23 cellular contexts compared by ENCODE assay signal in genomic region chr4:85808864-85809263, GRCh38.
DNase-seq lines count a peak whose midpoint lies in the region; ATAC-seq and TF ChIP-seq lines count a peak whose summit lies in the region.
"Had no signal": no experiment of that assay in that cellular context is flagged by ENCODE, and none has a peak within 500 bp of the region (broad histone marks: within the 10 kb centered on the region; RNA-seq: fewer than 3 reads in every experiment).

No MANE protein-coding gene starts in this region.

- H3F3A ChIP-seq in GM23248 (ENCODE audit: insufficient read depth): peaks cover 19% of the 10 kb centered on the region; the same call in 1 of the 2 replicates

- no peak overlapping the region for H3K4me3 Mint-ChIP-seq in nephron progenitor cell
- no peak overlapping the region for H3K4me3 Mint-ChIP-seq in stimulated activated effector memory CD8-positive, alpha-beta T cell treated with anti-CD3 and anti-CD28 coated beads, Interleukin-12 subunit alpha, Interleukin-12 subunit beta, amount 100 ng/mL, for 72 hours
- no peak overlapping the region for H3K4me3 Mint-ChIP-seq in activated T-helper 2 cell treated with anti-CD3 and anti-CD28 coated beads, Interferon-gamma antibody, Interleukin-2, Interleukin-4, amounts not matched to agents 10 μg/mL and 5 μg/mL and 100 μg/mL, durations not matched to agents 14 hours and 24 hours and 36 hours (ENCODE audit: low read depth)
- H3K4me3 Mint-ChIP-seq: CD4-positive, CD25-positive, alpha-beta regulatory T cell had no signal

- peak overlapping the region; percentile 55 for H3K27ac Mint-ChIP-seq in nephron progenitor cell
- H3K27ac Mint-ChIP-seq in stimulated activated effector memory CD8-positive, alpha-beta T cell treated with anti-CD3 and anti-CD28 coated beads, Interleukin-12 subunit alpha, Interleukin-12 subunit beta, amount 100 ng/mL, for 72 hours: no peak overlapping the region
- H3K27ac Mint-ChIP-seq in activated T-helper 2 cell treated with anti-CD3 and anti-CD28 coated beads, Interferon-gamma antibody, Interleukin-2, Interleukin-4, amounts not matched to agents 10 μg/mL and 5 μg/mL and 100 μg/mL, durations not matched to agents 14 hours and 24 hours and 36 hours: no peak overlapping the region
- H3K27ac Mint-ChIP-seq: CD4-positive, CD25-positive, alpha-beta regulatory T cell had no signal

- H3K4me1 ChIP-seq in ACC112 (ENCODE audit: control insufficient read depth, insufficient read depth, low read length, unreplicated experiment) (peaks cover 46% of the 10 kb centered on the region), GM23248 (ENCODE audit: insufficient read depth) (peaks cover 37% of the 10 kb centered on the region), adipocyte (ENCODE audit: control insufficient read depth, insufficient read depth, low read length) (peaks cover 41% of the 10 kb centered on the region)

- peaks cover 3% of the 10 kb centered on the region for H3K27me3 Mint-ChIP-seq in nephron progenitor cell (ENCODE audit: low read depth, poor library complexity)
- H3K27me3 Mint-ChIP-seq in activated T-helper 2 cell treated with anti-CD3 and anti-CD28 coated beads, Interferon-gamma antibody, Interleukin-2, Interleukin-4, amounts not matched to agents 10 μg/mL and 5 μg/mL and 100 μg/mL, durations not matched to agents 14 hours and 24 hours and 36 hours (ENCODE audit: low read depth): no peaks in the 10 kb centered on the region
- H3K27me3 Mint-ChIP-seq: CD4-positive, CD25-positive, alpha-beta regulatory T cell had no signal

- peaks cover 3% of the 10 kb centered on the region for H3K36me3 Mint-ChIP-seq in nephron progenitor cell (ENCODE audit: low read depth)
- H3K36me3 Mint-ChIP-seq in stimulated activated effector memory CD8-positive, alpha-beta T cell treated with anti-CD3 and anti-CD28 coated beads, Interleukin-12 subunit alpha, Interleukin-12 subunit beta, amount 100 ng/mL, for 72 hours: no peaks in the 10 kb centered on the region
- H3K36me3 Mint-ChIP-seq in activated T-helper 2 cell treated with anti-CD3 and anti-CD28 coated beads, Interferon-gamma antibody, Interleukin-2, Interleukin-4, amounts not matched to agents 10 μg/mL and 5 μg/mL and 100 μg/mL, durations not matched to agents 14 hours and 24 hours and 36 hours (ENCODE audit: low read depth): no peaks in the 10 kb centered on the region
- H3K36me3 Mint-ChIP-seq: CD4-positive, CD25-positive, alpha-beta regulatory T cell had no signal

- H3K9me2 ChIP-seq in GM23248 (ENCODE audit: insufficient read depth): no peaks in the 10 kb centered on the region
- H3K9me2 ChIP-seq: SK-N-SH had no signal

- no peak overlapping the region for H2AFZ ChIP-seq in ACC112 (ENCODE audit: low read length, unreplicated experiment)
- no peak overlapping the region for H2AFZ ChIP-seq in GM23248

- no peaks in the 10 kb centered on the region for H4K20me1 ChIP-seq in GM23248 (ENCODE audit: insufficient read depth)

- H3K9me3 ChIP-seq in GM23248 (ENCODE audit: low read depth) (no peaks in the 10 kb centered on the region), adipocyte (ENCODE audit: control insufficient read depth, low read length) (no peaks in the 10 kb centered on the region)
- H3K9me3 ChIP-seq: A549, MG63, SK-N-SH had no signal

- H3K4me2 ChIP-seq in GM23248 (ENCODE audit: unreplicated experiment): peak overlapping the region; percentile 57
- H3K4me2 ChIP-seq: A549, SK-N-SH had no signal

- H3K27me3 ChIP-seq in ACC112 (ENCODE audit: insufficient read depth, low read length) (no peaks in the 10 kb centered on the region), GM23248 (replicated peaks; ENCODE audit: insufficient read depth) (no peaks in the 10 kb centered on the region), adipocyte (replicated peaks; ENCODE audit: control insufficient read depth, insufficient read depth, low read length) (no peaks in the 10 kb centered on the region)
- H3K27me3 ChIP-seq: MG63 had no signal

- H3K4me3 ChIP-seq in ACC112 (ENCODE audit: low read depth, low read length): no peak overlapping the region
- H3K4me3 ChIP-seq in GM23248: no peak overlapping the region
- no peak overlapping the region for H3K4me3 ChIP-seq in adipocyte (ENCODE audit: low read length)
- H3K4me3 ChIP-seq: A549, K562, MG63 had no signal

- H3K36me3 ChIP-seq in ACC112 (ENCODE audit: insufficient read depth, low read length) (0 out of 2 replicates have a peak, but pooled peaks cover 8% of the 10 kb centered on the region), GM23248 (ENCODE audit: low read depth) (no peaks in the 10 kb centered on the region), adipocyte (ENCODE audit: control insufficient read depth, insufficient read depth, low read length, severe bottlenecking) (no peaks in the 10 kb centered on the region)
- H3K36me3 ChIP-seq: MG63 had no signal

- H3K9me3 Mint-ChIP-seq in nephron progenitor cell: no peaks in the 10 kb centered on the region
- H3K9me3 Mint-ChIP-seq in stimulated activated effector memory CD8-positive, alpha-beta T cell treated with anti-CD3 and anti-CD28 coated beads, Interleukin-12 subunit alpha, Interleukin-12 subunit beta, amount 100 ng/mL, for 72 hours: no peaks in the 10 kb centered on the region
- H3K9me3 Mint-ChIP-seq in activated T-helper 2 cell treated with anti-CD3 and anti-CD28 coated beads, Interferon-gamma antibody, Interleukin-2, Interleukin-4, amounts not matched to agents 10 μg/mL and 5 μg/mL and 100 μg/mL, durations not matched to agents 14 hours and 24 hours and 36 hours: no peaks in the 10 kb centered on the region

- H3K79me2 ChIP-seq in ACC112 (ENCODE audit: control insufficient read depth, insufficient read depth, low read length, unreplicated experiment) (peaks cover 56% of the 10 kb centered on the region), GM23248 (ENCODE audit: insufficient read depth) (peaks cover 90% of the 10 kb centered on the region)

- intact Hi-C loops in activated T-helper 2 cell treated with anti-CD3 and anti-CD28 coated beads, Interferon-gamma antibody, Interleukin-2, Interleukin-4, amounts not matched to agents 10 μg/mL and 5 μg/mL and 100 μg/mL, durations not matched to agents 14 hours and 24 hours and 36 hours (cut with micrococcal nuclease): no loop called here

- TF ChIP-seq CTCF in nephron progenitor cell (IDR thresholded peaks at IDR 0.05): no peak

- no peak overlapping the region for H3K9ac ChIP-seq in GM23248
- peak overlapping the region; percentile 74 for H3K9ac ChIP-seq in adipocyte (ENCODE audit: low read length)
- H3K9ac ChIP-seq: SK-N-SH had no signal

- peaks cover 45% of the 10 kb centered on the region for H3K4me1 Mint-ChIP-seq in nephron progenitor cell
- no peaks in the 10 kb centered on the region for H3K4me1 Mint-ChIP-seq in stimulated activated effector memory CD8-positive, alpha-beta T cell treated with anti-CD3 and anti-CD28 coated beads, Interleukin-12 subunit alpha, Interleukin-12 subunit beta, amount 100 ng/mL, for 72 hours
- no peaks in the 10 kb centered on the region for H3K4me1 Mint-ChIP-seq in activated T-helper 2 cell treated with anti-CD3 and anti-CD28 coated beads, Interferon-gamma antibody, Interleukin-2, Interleukin-4, amounts not matched to agents 10 μg/mL and 5 μg/mL and 100 μg/mL, durations not matched to agents 14 hours and 24 hours and 36 hours (ENCODE audit: low read depth)
- H3K4me1 Mint-ChIP-seq: CD4-positive, CD25-positive, alpha-beta regulatory T cell had no signal

- ATAC-seq in GM19455 (IDR thresholded peaks at IDR 0.05; ENCODE audit: unreplicated experiment): no peak
- ATAC-seq in stimulated activated effector memory CD8-positive, alpha-beta T cell treated with anti-CD3 and anti-CD28 coated beads, Interleukin-12 subunit alpha, Interleukin-12 subunit beta, amount 100 ng/mL, for 72 hours: no peak
- ATAC-seq: A549, K562, Panc1 had no signal

- peak overlapping the region; percentile 94 for H3K27ac ChIP-seq in ACC112 (ENCODE audit: low read depth, low read length)
- H3K27ac ChIP-seq in GM23248: peak overlapping the region; percentile 64; the same call in 1 of the 2 replicates
- H3K27ac ChIP-seq: A549 had no signal

- in situ Hi-C loops in GM23248 (cut with MboI): loop anchor here (25.0 kb wide), 1 partner anchor 403 kb away; no protein-coding TSS in a partner anchor

- DNase-seq in GM23248 (no peak), adipocyte (ENCODE audit: low read depth) (no peak), nephron progenitor cell (no peak)
- no peak for DNase-seq in stimulated activated CD4-positive, alpha-beta T cell treated with anti-CD3 and anti-CD28 coated beads, Interleukin-4, amount 100 ng/mL, for 4 hours
- DNase-seq in stimulated activated effector memory CD8-positive, alpha-beta T cell treated with anti-CD3 and anti-CD28 coated beads, Interleukin-12 subunit alpha, Interleukin-12 subunit beta, amount 100 ng/mL, for 72 hours (ENCODE audit: low spot score in 2 of 2): no peak
- DNase-seq in activated T-helper 2 cell treated with anti-CD3 and anti-CD28 coated beads, Interferon-gamma antibody, Interleukin-2, Interleukin-4, amounts not matched to agents 10 μg/mL and 5 μg/mL and 100 μg/mL, durations not matched to agents 14 hours and 24 hours and 36 hours (ENCODE audit: low spot score): no peak
- DNase-seq: CD4-positive, CD25-positive, alpha-beta regulatory T cell; DMS79 treated with DMSO at 0.1 percent for 48 hours; GOT3; HCEC 1CT; MG63; NCI-H1048; NCI-H1417 treated with DMSO at 0.1 percent for 48 hours; NCI-H187; NCI-H2107; NK-92 treated with Interleukin-12 subunit alpha and Interleukin-12 subunit beta, amount 100 ng/mL, for 24 hours; SIG-M5; SK-N-SH had no signal
